ENCODE assay signal across 19 cellular contexts in genomic region chr12:54840293-54840692, GRCh38. TPM values are rescaled to one million over a fixed set of nuclear protein-coding genes. Genes with fewer than 3 reads are reported as not detected.
"Had no signal": no experiment of that assay in that cellular context is flagged by ENCODE, and none has a peak within 500 bp of the region (broad histone marks: within the 10 kb centered on the region; RNA-seq: fewer than 3 reads in every experiment).

No MANE protein-coding gene starts in this region.

- H3K9me3 ChIP-seq: adrenal gland, pancreas, suprapubic skin had no signal

- H3K4me3 ChIP-seq: adrenal gland, cardiac muscle cell, hepatocyte, neural progenitor cell, pancreas, spleen, suprapubic skin had no signal

- H3K27ac ChIP-seq: adrenal gland, cardiac muscle cell, hepatocyte, neural progenitor cell, pancreas, spleen, suprapubic skin, WERI-Rb-1 had no signal

- H3K27me3 ChIP-seq: adrenal gland, cardiac muscle cell, hepatocyte, neural progenitor cell, pancreas, spleen, suprapubic skin had no signal

- DNase-seq: activated CD4-positive, alpha-beta memory T cell treated with anti-CD3 and anti-CD28 coated beads for 36 hours; activated CD4-positive, alpha-beta T cell treated with anti-CD3 and anti-CD28 coated beads for 36 hours; activated effector memory CD4-positive, alpha-beta T cell treated with anti-CD3 and anti-CD28 coated beads, Interleukin-2, amount 50 U/mL, for 16 hours; activated T-cell treated with anti-CD3 and anti-CD28 coated beads, Interleukin-2, amount 50 U/mL, for 4 hours; adrenal gland; islet precursor cell; mammary epithelial cell; naive B cell; pancreas; spleen; trophoblast cell; WERI-Rb-1 had no signal

- H3K4me1 ChIP-seq: adrenal gland, neural progenitor cell, pancreas, spleen, suprapubic skin had no signal

- H3K9ac ChIP-seq: neural progenitor cell had no signal

- H3K36me3 ChIP-seq: adrenal gland, cardiac muscle cell, neural progenitor cell, pancreas, spleen, suprapubic skin, WERI-Rb-1 had no signal

- H3K4me2 ChIP-seq: hepatocyte, neural progenitor cell had no signal

RNA-seq across cellular contexts. Expression of gene MUCL1, which starts 14.0 kb away (rescaled TPM):
- total RNA-seq: activated CD4-positive, alpha-beta memory T cell treated with anti-CD3 and anti-CD28 coated beads for 36 hours; activated CD4-positive, alpha-beta T cell treated with anti-CD3 and anti-CD28 coated beads for 36 hours; cardiac muscle cell; esophagus mucosa; hepatocyte; left lobe of liver; mammary epithelial cell; pancreas; sciatic nerve; spleen had no signal
- polyA plus RNA-seq: adrenal gland, cardiac muscle cell, hepatocyte, pancreas, spleen had no signal
